In genomic region chr9:124802426-124802825, GRCh38 we compare ENCODE assay signal across 20 cellular contexts. TPM values are rescaled to one million over a fixed set of nuclear protein-coding genes. Genes with fewer than 3 reads are reported as not detected.
"Had no signal": no experiment of that assay in that cellular context is flagged by ENCODE, and none has a peak within 500 bp of the region (broad histone marks: within the 10 kb centered on the region; RNA-seq: fewer than 3 reads in every experiment).

No MANE protein-coding gene starts in this region.

- ATAC-seq: activated T-cell treated with anti-CD3 and anti-CD28 coated beads, Interleukin-2, amount 50 U/mL, for 4 hours; left colon; naive thymus-derived CD4-positive, alpha-beta T cell had no signal

- H3K36me3 ChIP-seq: thoracic aorta had no signal

- H3K4me1 Mint-ChIP-seq: activated CD4-positive, alpha-beta memory T cell treated with anti-CD3 and anti-CD28 coated beads, Interleukin-2, amount 10 ng/mL, durations not matched to agents 7 days and 5 days; naive thymus-derived CD4-positive, alpha-beta T cell had no signal

- H3K9me3 ChIP-seq: heart right ventricle, thoracic aorta had no signal

- H3K27me3 ChIP-seq: heart right ventricle had no signal

- H3K4me3 ChIP-seq: heart right ventricle, lung, thoracic aorta had no signal

- H3K9me3 Mint-ChIP-seq: activated CD4-positive, alpha-beta memory T cell treated with anti-CD3 and anti-CD28 coated beads, Interleukin-2, amount 10 ng/mL, durations not matched to agents 7 days and 5 days; activated T-cell treated with anti-CD3 and anti-CD28 coated beads, Interleukin-2, amount 50 U/mL, for 4 hours; naive thymus-derived CD4-positive, alpha-beta T cell; T-helper 1 cell treated with Interleukin-12 subunit alpha and Interleukin-12 subunit beta and Interleukin-4 antibody, amounts not matched to agents 30 μg/mL and 1 μg/mL, for 36 hours had no signal

- H3K27ac Mint-ChIP-seq: activated CD4-positive, alpha-beta memory T cell treated with anti-CD3 and anti-CD28 coated beads, Interleukin-2, amount 10 ng/mL, durations not matched to agents 7 days and 5 days; naive thymus-derived CD4-positive, alpha-beta T cell; T-helper 1 cell treated with Interleukin-12 subunit alpha and Interleukin-12 subunit beta and Interleukin-4 antibody, amounts not matched to agents 30 μg/mL and 1 μg/mL, for 36 hours had no signal

- DNase-seq: activated CD4-positive, alpha-beta memory T cell treated with anti-CD3 and anti-CD28 coated beads, Interleukin-2, amount 10 ng/mL, durations not matched to agents 7 days and 5 days; activated CD4-positive, alpha-beta T cell treated with anti-CD3 and anti-CD28 coated beads for 4 hours; activated effector memory CD4-positive, alpha-beta T cell treated with Interleukin-2 at 50 U/mL for 16 hours; activated naive CD4-positive, alpha-beta T cell treated with anti-CD3 and anti-CD28 coated beads, Interleukin-2, amount 50 U/mL, for 16 hours; activated T-cell treated with anti-CD3 and anti-CD28 coated beads, Interleukin-2, amount 50 U/mL, for 4 hours; heart right ventricle; left colon; midbrain; naive thymus-derived CD4-positive, alpha-beta T cell; small intestine had no signal

- H3K4me3 Mint-ChIP-seq: activated CD4-positive, alpha-beta memory T cell treated with anti-CD3 and anti-CD28 coated beads, Interleukin-2, amount 10 ng/mL, durations not matched to agents 7 days and 5 days; activated T-cell treated with anti-CD3 and anti-CD28 coated beads, Interleukin-2, amount 50 U/mL, for 4 hours; naive thymus-derived CD4-positive, alpha-beta T cell; T-helper 1 cell treated with Interleukin-12 subunit alpha and Interleukin-12 subunit beta and Interleukin-4 antibody, amounts not matched to agents 30 μg/mL and 1 μg/mL, for 36 hours had no signal

- H3K36me3 Mint-ChIP-seq: naive thymus-derived CD4-positive, alpha-beta T cell had no signal

RNA-seq across cellular contexts. Expression of gene OLFML2A, which starts 25.5 kb away (rescaled TPM):
- total RNA-seq: activated CD4-positive, alpha-beta memory T cell treated with anti-CD3 and anti-CD28 coated beads, Interleukin-2, amount 10 ng/mL, durations not matched to agents 7 days and 5 days had no signal
- polyA plus RNA-seq: naive thymus-derived CD4-positive, alpha-beta T cell had no signal

RNA-seq across cellular contexts. Expression of gene NR6A1, which starts 31.3 kb away (rescaled TPM):
- polyA plus RNA-seq: naive thymus-derived CD4-positive, alpha-beta T cell had no signal

RNA-seq across cellular contexts. Expression of gene WDR38, which starts 50.8 kb away (rescaled TPM):
- total RNA-seq: activated CD4-positive, alpha-beta memory T cell treated with anti-CD3 and anti-CD28 coated beads, Interleukin-2, amount 10 ng/mL, durations not matched to agents 7 days and 5 days; activated T-cell treated with anti-CD3 and anti-CD28 coated beads, Interleukin-2, amount 50 U/mL, for 4 hours; astrocyte; bronchial epithelial cell; dermis microvascular lymphatic vessel endothelial cell; epithelial cell of proximal tubule; frontal cortex; left colon; naive thymus-derived CD4-positive, alpha-beta T cell; thoracic aorta; urinary bladder had no signal
- polyA plus RNA-seq: adipose tissue; naive thymus-derived CD4-positive, alpha-beta T cell; small intestine; urinary bladder had no signal
